In the genomic region with DNA sequence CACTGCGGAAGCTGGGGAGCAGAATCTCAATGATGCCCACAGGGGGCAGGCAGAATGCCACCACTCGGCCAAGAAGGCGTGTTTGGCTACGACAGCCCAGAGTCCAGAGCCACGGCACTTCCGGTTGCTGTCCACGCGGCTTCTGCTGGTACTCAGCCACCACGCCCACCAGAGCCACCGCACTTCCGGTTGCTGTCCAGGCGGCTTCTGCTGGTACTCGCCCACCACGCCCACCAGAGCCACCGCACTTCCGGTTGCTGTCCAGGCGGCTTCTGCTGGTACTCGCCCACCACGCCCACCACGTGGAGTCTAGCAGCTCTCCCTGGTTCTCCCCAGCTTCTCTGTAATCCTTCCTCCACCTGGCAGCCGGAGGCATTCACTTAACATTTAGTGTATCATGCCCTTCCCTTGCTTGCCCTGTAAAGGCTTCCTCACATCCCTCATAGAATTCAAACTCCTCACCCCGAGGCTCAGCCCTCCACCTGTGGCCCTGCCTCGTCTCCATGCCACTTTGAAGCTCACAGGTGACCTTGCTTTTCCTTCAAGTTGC, we compare ENCODE assay signal across 30 cellular contexts.
"Had no signal": no experiment of that assay in that cellular context is flagged by ENCODE, and none has a peak within 500 bp of the region (broad histone marks: within the 10 kb centered on the region; RNA-seq: fewer than 3 reads in every experiment).

No MANE protein-coding gene starts in this region.

- H3K9ac ChIP-seq: SK-N-SH had no signal

- H3K27me3 ChIP-seq: ascending aorta, body of pancreas, SJCRH30 had no signal

- ATAC-seq: activated CD8-positive, alpha-beta memory T cell treated with anti-CD3 and anti-CD28 coated beads, Interleukin-2, amount 10 ng/mL, durations not matched to agents 7 days and 5 days; activated naive CD4-positive, alpha-beta T cell treated with anti-CD3 and anti-CD28 coated beads, Interleukin-2, amount 50 U/mL, for 72 hours; activated naive CD8-positive, alpha-beta T cell treated with anti-CD3 and anti-CD28 coated beads, Interleukin-2, amount 50 U/mL, for 24 hours; body of pancreas; Panc1 had no signal

- H3K36me3 Mint-ChIP-seq: activated CD8-positive, alpha-beta memory T cell treated with anti-CD3 and anti-CD28 coated beads, Interleukin-2, amount 10 ng/mL, durations not matched to agents 7 days and 5 days; activated naive CD4-positive, alpha-beta T cell treated with anti-CD3 and anti-CD28 coated beads, Interleukin-2, amount 50 U/mL, for 72 hours had no signal

- H3K36me3 ChIP-seq: ascending aorta, SJCRH30 had no signal

- H3K4me3 ChIP-seq: ascending aorta, body of pancreas, SJCRH30 had no signal

- H3K27ac Mint-ChIP-seq: activated B cell treated with CpG ODN at 0.5 μM for 24 hours; activated CD4-positive, alpha-beta T cell treated with anti-CD3 and anti-CD28 coated beads, Interleukin-2, amount 10 ng/mL, durations not matched to agents 24 days and 14 days; activated CD8-positive, alpha-beta memory T cell treated with anti-CD3 and anti-CD28 coated beads, Interleukin-2, amount 10 ng/mL, durations not matched to agents 7 days and 5 days; activated naive CD4-positive, alpha-beta T cell treated with anti-CD3 and anti-CD28 coated beads, Interleukin-2, amount 50 U/mL, for 72 hours; activated naive CD8-positive, alpha-beta T cell treated with anti-CD3 and anti-CD28 coated beads, Interleukin-2, amount 50 U/mL, for 24 hours; activated T-cell treated with anti-CD3 and anti-CD28 coated beads, Interleukin-2, amount 50 U/mL, for 24 hours; activated T-helper 1 cell treated with anti-CD3 and anti-CD28 coated beads, Interleukin-12 subunit alpha, Interleukin-12 subunit beta, Interleukin-2, Interleukin-4 antibody, amounts not matched to agents 30 ng/mL and 10 ng/mL and 1 ng/mL, durations not matched to agents 14 hours and 24 hours and 36 hours had no signal

- H3K4me1 ChIP-seq: ascending aorta, SJCRH30 had no signal

- DNase-seq: activated B cell treated with CpG ODN at 0.5 μM for 24 hours; activated CD4-positive, alpha-beta T cell treated with anti-CD3 and anti-CD28 coated beads for 1 hour; activated CD4-positive, alpha-beta T cell treated with anti-CD3 and anti-CD28 coated beads, Interleukin-2, amount 10 ng/mL, durations not matched to agents 24 days and 14 days; activated CD4-positive, alpha-beta T cell treated with anti-CD3 and anti-CD28 coated beads, Interleukin-2, amount 50 U/mL, for 48 hours; activated CD8-positive, alpha-beta memory T cell treated with anti-CD3 and anti-CD28 coated beads, Interleukin-2, amount 10 ng/mL, durations not matched to agents 7 days and 5 days; activated effector memory CD4-positive, alpha-beta T cell treated with Interleukin-2 at 50 U/mL for 16 hours; activated naive CD4-positive, alpha-beta T cell; activated naive CD8-positive, alpha-beta T cell treated with anti-CD3 and anti-CD28 coated beads, Interleukin-2, amount 50 U/mL, for 24 hours; activated T-cell treated with anti-CD3 and anti-CD28 coated beads, Interleukin-2, amount 50 U/mL, for 24 hours; amniotic stem cell; body of pancreas; Karpas-422; NCI-H1417; NCI-H1930; NCI-H2171; NCI-H2227 treated with DMSO at 0.1 percent for 48 hours; NCI-H526; NCI-H82; NK-92 treated with Interleukin-12 subunit alpha and Interleukin-12 subunit beta, amount 100 ng/mL, for 24 hours; OCI-M1; Right ventricle myocardium superior; RPMI8226; SJCRH30; SK-N-SH; T-helper 1 cell had no signal

- H3K4me1 Mint-ChIP-seq: activated B cell treated with CpG ODN at 0.5 μM for 24 hours; activated CD4-positive, alpha-beta T cell treated with anti-CD3 and anti-CD28 coated beads, Interleukin-2, amount 10 ng/mL, durations not matched to agents 24 days and 14 days; activated CD8-positive, alpha-beta memory T cell treated with anti-CD3 and anti-CD28 coated beads, Interleukin-2, amount 10 ng/mL, durations not matched to agents 7 days and 5 days; activated naive CD8-positive, alpha-beta T cell treated with anti-CD3 and anti-CD28 coated beads, Interleukin-2, amount 50 U/mL, for 24 hours; central memory CD8-positive, alpha-beta T cell had no signal

- H3K4me3 Mint-ChIP-seq: activated B cell treated with CpG ODN at 0.5 μM for 24 hours; activated CD4-positive, alpha-beta T cell treated with anti-CD3 and anti-CD28 coated beads, Interleukin-2, amount 10 ng/mL, durations not matched to agents 24 days and 14 days; activated CD8-positive, alpha-beta memory T cell treated with anti-CD3 and anti-CD28 coated beads, Interleukin-2, amount 10 ng/mL, durations not matched to agents 7 days and 5 days; activated naive CD8-positive, alpha-beta T cell treated with anti-CD3 and anti-CD28 coated beads, Interleukin-2, amount 50 U/mL, for 24 hours; activated T-cell treated with anti-CD3 and anti-CD28 coated beads, Interleukin-2, amount 50 U/mL, for 24 hours; activated T-helper 1 cell treated with anti-CD3 and anti-CD28 coated beads, Interleukin-12 subunit alpha, Interleukin-12 subunit beta, Interleukin-2, Interleukin-4 antibody, amounts not matched to agents 30 ng/mL and 10 ng/mL and 1 ng/mL, durations not matched to agents 14 hours and 24 hours and 36 hours; central memory CD8-positive, alpha-beta T cell had no signal

- H3K9me3 ChIP-seq: ascending aorta, body of pancreas, SJCRH30, SK-N-SH had no signal

- H3K9me3 Mint-ChIP-seq: activated B cell treated with CpG ODN at 0.5 μM for 24 hours; activated CD4-positive, alpha-beta T cell treated with anti-CD3 and anti-CD28 coated beads, Interleukin-2, amount 10 ng/mL, durations not matched to agents 24 days and 14 days; activated naive CD4-positive, alpha-beta T cell treated with anti-CD3 and anti-CD28 coated beads, Interleukin-2, amount 50 U/mL, for 72 hours; activated naive CD8-positive, alpha-beta T cell treated with anti-CD3 and anti-CD28 coated beads, Interleukin-2, amount 50 U/mL, for 24 hours; activated T-cell treated with anti-CD3 and anti-CD28 coated beads, Interleukin-2, amount 50 U/mL, for 24 hours; activated T-helper 1 cell treated with anti-CD3 and anti-CD28 coated beads, Interleukin-12 subunit alpha, Interleukin-12 subunit beta, Interleukin-2, Interleukin-4 antibody, amounts not matched to agents 30 ng/mL and 10 ng/mL and 1 ng/mL, durations not matched to agents 14 hours and 24 hours and 36 hours; central memory CD8-positive, alpha-beta T cell had no signal

- H3K27me3 Mint-ChIP-seq: activated CD4-positive, alpha-beta T cell treated with anti-CD3 and anti-CD28 coated beads, Interleukin-2, amount 10 ng/mL, durations not matched to agents 24 days and 14 days; activated CD8-positive, alpha-beta memory T cell treated with anti-CD3 and anti-CD28 coated beads, Interleukin-2, amount 10 ng/mL, durations not matched to agents 7 days and 5 days had no signal

- H3K27ac ChIP-seq: ascending aorta, body of pancreas, SJCRH30 had no signal

- H3K4me2 ChIP-seq: SK-N-SH had no signal
